8 cellular contexts compared by ENCODE assay signal in the genomic region with DNA sequence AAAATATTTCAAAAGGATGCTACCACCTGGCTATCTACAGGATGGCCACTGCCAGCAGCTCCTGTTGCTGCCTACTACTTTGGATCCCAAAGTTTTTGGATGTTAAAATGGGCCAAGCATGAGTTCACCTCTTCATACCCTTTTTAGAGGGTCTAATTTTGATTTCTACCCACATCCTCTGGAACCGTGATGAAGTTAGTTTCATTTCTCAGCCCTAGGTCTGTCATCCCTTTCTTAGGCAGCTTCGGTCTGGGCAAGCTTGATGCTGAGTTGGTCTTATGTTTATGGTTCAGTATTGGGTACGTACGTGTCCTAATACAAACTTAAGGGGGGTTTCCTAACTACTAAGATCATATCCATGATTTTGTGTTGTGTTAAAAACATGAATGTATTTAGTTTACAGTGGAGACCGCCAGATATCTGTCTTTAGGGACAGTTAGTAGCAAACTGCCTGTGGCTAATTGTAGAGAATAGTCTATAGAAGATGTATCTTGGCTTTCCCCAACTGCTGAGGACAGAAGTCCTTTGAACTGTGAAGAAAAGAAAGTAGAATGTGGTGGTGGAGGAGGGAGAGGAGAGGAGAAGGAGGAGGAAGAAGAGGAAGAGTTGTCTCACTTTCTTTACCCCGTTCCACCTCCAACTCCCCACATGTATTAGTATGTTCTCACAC.
DNase-seq lines count a peak whose midpoint lies in the region; ATAC-seq and TF ChIP-seq lines count a peak whose summit lies in the region.
"Had no signal": no experiment of that assay in that cellular context is flagged by ENCODE, and none has a peak within 500 bp of the region (broad histone marks: within the 10 kb centered on the region; RNA-seq: fewer than 3 reads in every experiment).

No MANE protein-coding gene starts in this region.

- CTCF ChIA-PET in naive thymus-derived CD4-positive, alpha-beta T cell (lab: Charles Lee): interaction anchor here (2.2 kb wide), 1 partner anchor 60 kb away, joined by 6 read pairs; no protein-coding TSS in a partner anchor

- H3K27me3 Mint-ChIP-seq in IgD-negative memory B cell: no peaks in the 10 kb centered on the region
- no peaks in the 10 kb centered on the region for H3K27me3 Mint-ChIP-seq in naive thymus-derived CD4-positive, alpha-beta T cell

- peaks cover 18 to 30% (median 26%) of the 10 kb centered on the region in 3 donors for H3K4me1 Mint-ChIP-seq in IgD-negative memory B cell
- peaks cover 22 to 64% (median 51%) of the 10 kb centered on the region in 7 donors for H3K4me1 Mint-ChIP-seq in naive thymus-derived CD4-positive, alpha-beta T cell

- peaks cover 0 to 11% (median 0%) of the 10 kb centered on the region in 3 experiments for H3K9me3 ChIP-seq in naive thymus-derived CD4-positive, alpha-beta T cell (ENCODE audit: control insufficient read depth in 2 of 3, low read length in 3 of 3)
- no peaks in the 10 kb centered on the region for H3K9me3 ChIP-seq in breast epithelium

- peak overlapping the region in 3 of 4 donors; percentile 42 to 81 (median 44) for H3K4me3 Mint-ChIP-seq in IgD-negative memory B cell
- peak overlapping the region; percentile 73 to 87 (median 77) for H3K4me3 Mint-ChIP-seq in naive thymus-derived CD4-positive, alpha-beta T cell

- H3K4me3 ChIP-seq in naive thymus-derived CD4-positive, alpha-beta T cell (ENCODE audit: low read length): peak overlapping the region; percentile 40
- H3K4me3 ChIP-seq in breast epithelium: no peak overlapping the region
- H3K4me3 ChIP-seq: smooth muscle cell had no signal

- ATAC-seq in GM18861 (IDR thresholded peaks at IDR 0.05; ENCODE audit: unreplicated experiment): peak; percentile 47
- ATAC-seq in GM21619 (IDR thresholded peaks at IDR 0.05; ENCODE audit: unreplicated experiment): peak; percentile 74
- ATAC-seq in naive thymus-derived CD4-positive, alpha-beta T cell: peak; percentile 77
- ATAC-seq in GM21360 (IDR thresholded peaks at IDR 0.05; ENCODE audit: unreplicated experiment): no peak

- H3K36me3 ChIP-seq in naive thymus-derived CD4-positive, alpha-beta T cell (ENCODE audit: control insufficient read depth in 2 of 3, insufficient read depth in 3 of 3, low read length in 3 of 3): no peaks in the 10 kb centered on the region
- H3K36me3 ChIP-seq in breast epithelium: no peaks in the 10 kb centered on the region

- TF ChIP-seq POLR2A in breast epithelium (IDR thresholded peaks at IDR 0.05): no peak

- peaks cover 0 to 7% (median 3%) of the 10 kb centered on the region in 3 donors for H3K9me3 Mint-ChIP-seq in IgD-negative memory B cell
- peaks cover 7 to 32% (median 16%) of the 10 kb centered on the region in 11 donors for H3K9me3 Mint-ChIP-seq in naive thymus-derived CD4-positive, alpha-beta T cell

- peak overlapping the region; percentile 58 for H3K27ac ChIP-seq in naive thymus-derived CD4-positive, alpha-beta T cell (ENCODE audit: low read depth, low read length)
- no peak overlapping the region for H3K27ac ChIP-seq in breast epithelium

- TF ChIP-seq CTCF in breast epithelium (IDR thresholded peaks at IDR 0.05): no peak

- H3K27me3 ChIP-seq in naive thymus-derived CD4-positive, alpha-beta T cell (ENCODE audit: control insufficient read depth in 2 of 2, insufficient read depth in 2 of 2, low read length in 2 of 2): no peaks in the 10 kb centered on the region
- no peaks in the 10 kb centered on the region for H3K27me3 ChIP-seq in breast epithelium

- peaks cover 8% of the 10 kb centered on the region for H3K36me3 Mint-ChIP-seq in IgD-negative memory B cell
- H3K36me3 Mint-ChIP-seq in naive thymus-derived CD4-positive, alpha-beta T cell: peaks cover 17 to 44% (median 22%) of the 10 kb centered on the region in 5 donors

- H3K4me1 ChIP-seq in naive thymus-derived CD4-positive, alpha-beta T cell (ENCODE audit: control insufficient read depth in 2 of 2, insufficient read depth in 2 of 2, low read length in 2 of 2): peaks cover 31 to 45% of the 10 kb centered on the region in 2 donors
- H3K4me1 ChIP-seq in breast epithelium: no peaks in the 10 kb centered on the region

- DNase-seq in naive thymus-derived CD4-positive, alpha-beta T cell: peak in 5 of 9 donors; percentile 28 to 54 (median 32)
- DNase-seq in breast epithelium (ENCODE audit: low spot score in 2 of 2): no peak
- DNase-seq in kidney tubule cell (ENCODE audit: low spot score): no peak

- intact Hi-C loops in naive thymus-derived CD4-positive, alpha-beta T cell (cut with micrococcal nuclease): loop anchor here (1.0 to 2.0 kb wide), 7 partner anchors 13 to 59 kb away; no protein-coding TSS in a partner anchor
- intact Hi-C loops in breast epithelium (cut with DNase I; ENCODE audit: low total_unique reads): no loop called here

- H3K27ac Mint-ChIP-seq in IgD-negative memory B cell: peak overlapping the region; percentile 28 to 96 (median 90)
- H3K27ac Mint-ChIP-seq in naive thymus-derived CD4-positive, alpha-beta T cell: peak overlapping the region; percentile 89 to 98 (median 95)

- POLR2A ChIA-PET in naive thymus-derived CD4-positive, alpha-beta T cell (lab: Charles Lee): interaction anchor here (0.7 to 2.7 kb wide), 8 partner anchors 13 to 290 kb away, joined by 3 to 15 read pairs (median 4); no protein-coding TSS in a partner anchor

Comparison
In these comparisons a context has a peak if more than half of its experiments do, and no peak if none do; other contexts are left out.
1. DNase-seq: peak in naive thymus-derived CD4-positive, alpha-beta T cell (5 of 9); none in breast epithelium (0 of 2) and kidney tubule cell (single experiment).